ENCODE assay signal across 22 cellular contexts in the genomic region with DNA sequence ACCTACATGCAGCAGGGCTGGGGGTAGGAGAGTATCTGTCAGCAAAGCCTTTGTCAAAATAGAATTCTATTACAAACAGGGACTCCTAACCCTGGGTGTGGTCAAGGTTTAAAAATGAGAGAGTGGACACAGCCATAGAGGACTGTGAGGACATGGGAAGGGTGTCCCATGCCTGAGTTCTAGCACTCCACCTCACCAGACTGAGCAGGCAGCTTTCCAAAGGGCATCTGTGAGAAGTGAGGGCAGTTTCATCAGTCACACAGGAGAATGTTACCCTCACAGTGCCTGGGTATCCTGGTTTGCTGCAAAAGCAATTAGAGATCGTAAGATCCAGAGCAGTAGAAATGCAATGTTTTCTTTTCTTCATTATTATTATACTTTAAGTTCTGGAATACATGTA.
DNase-seq lines count a peak whose midpoint lies in the region; TF ChIP-seq lines count a peak whose summit lies in the region.
"Had no signal": no experiment of that assay in that cellular context is flagged by ENCODE, and none has a peak within 500 bp of the region (broad histone marks: within the 10 kb centered on the region; RNA-seq: fewer than 3 reads in every experiment).

No MANE protein-coding gene starts in this region.

- in situ Hi-C loops in GM23248 (cut with MboI) = no loop called here

- H3K36me3 ChIP-seq in GM23248 (ENCODE audit: low read depth) = no peaks in the 10 kb centered on the region
- no peaks in the 10 kb centered on the region for H3K36me3 ChIP-seq in KMS-11 (ENCODE audit: insufficient read depth)
- H3K36me3 ChIP-seq in thyroid gland = no peaks in the 10 kb centered on the region
- no peaks in the 10 kb centered on the region for H3K36me3 ChIP-seq in WERI-Rb-1
- H3K36me3 ChIP-seq: BE2C, BLaER1 had no signal

- H3K4me3 ChIP-seq in GM23248 (no peak overlapping the region), KMS-11 (IDR thresholded peaks at IDR 0.05; ENCODE audit: insufficient read depth, low read depth, low read length) (no peak overlapping the region), thyroid gland (replicated peaks in 1 of 3) (no peak overlapping the region), WERI-Rb-1 (ENCODE audit: low read depth, low read length) (no peak overlapping the region)
- H3K4me3 ChIP-seq: BLaER1, GM12878 had no signal

- H3K9me3 ChIP-seq in GM23248 (ENCODE audit: low read depth) (no peaks in the 10 kb centered on the region), thyroid gland (no peaks in the 10 kb centered on the region), WERI-Rb-1 (ENCODE audit: severe bottlenecking) (no peaks in the 10 kb centered on the region)
- H3K9me3 ChIP-seq: BE2C, BLaER1 had no signal

- no peak overlapping the region for H2AFZ ChIP-seq in GM23248
- no peak overlapping the region for H2AFZ ChIP-seq in KMS-11 (ENCODE audit: low read depth)

- H3K4me2 ChIP-seq in GM23248 (ENCODE audit: unreplicated experiment) (peak overlapping the region; percentile 66), KMS-11 (peak overlapping the region; percentile 33; the same call in 1 of the 2 replicates)
- H3K4me2 ChIP-seq: BLaER1 had no signal

- no peak for TF ChIP-seq POLR2A in thyroid gland (IDR thresholded peaks at IDR 0.05)

- H4K20me1 ChIP-seq in GM23248 (ENCODE audit: insufficient read depth) (no peaks in the 10 kb centered on the region), KMS-11 (ENCODE audit: insufficient read depth) (no peaks in the 10 kb centered on the region)
- H4K20me1 ChIP-seq: BLaER1 had no signal

- no peak for DNase-seq in GM23248
- peak; percentile 67 to 76 for DNase-seq in thyroid gland
- DNase-seq in head of caudate nucleus = no peak
- no peak for DNase-seq in NCI-H524 treated with DMSO at 0.1 percent for 48 hours (lab: John Stamatoyannopoulos, UW)
- no peak for DNase-seq in WERI-Rb-1
- DNase-seq: ACHN; BE2C; C1 segment of cervical spinal cord; CD4-positive, alpha-beta memory T cell; CD4-positive, CD25-positive, alpha-beta regulatory T cell; CD8-positive, alpha-beta memory T cell; COR-L47; DMS 273 treated with DMSO at 0.1 percent for 48 hours; DMS153; DMS53; DMS79; DND-41; GDM1 had no signal

- 100% methylated on average over 1 of the region's 1 CpG for WGBS in GM23248 (ENCODE audit: low coverage in 1 of 2, low lambda C conversion rate in 2 of 2, missing lambda C conversion rate in 2 of 2), 2 experiments
- WGBS in thyroid gland, 2 donors = 33 to 48% methylated on average over 1 of the region's 1 CpG

- no peaks in the 10 kb centered on the region for H3K9me2 ChIP-seq in GM23248 (ENCODE audit: insufficient read depth)

- intact Hi-C loops in thyroid gland (cut with DNase I) = no loop called here
- intact Hi-C loops in head of caudate nucleus (cut with DNase I) = no loop called here

- no peaks in the 10 kb centered on the region for H3K79me2 ChIP-seq in GM23248 (ENCODE audit: insufficient read depth)
- H3K79me2 ChIP-seq in KMS-11 (ENCODE audit: insufficient read depth, low read depth) = no peaks in the 10 kb centered on the region

- H3K9ac ChIP-seq in GM23248 (no peak overlapping the region), KMS-11 (no peak overlapping the region)
- H3K9ac ChIP-seq: BLaER1 had no signal

- TF ChIP-seq CTCF in KMS-11 (conservative IDR thresholded peaks at IDR 0.05; ENCODE audit: low read depth, low read length) = no peak
- no peak for TF ChIP-seq CTCF in thyroid gland (IDR thresholded peaks at IDR 0.05)
- TF ChIP-seq CTCF in WERI-Rb-1 (IDR thresholded peaks at IDR 0.05; ENCODE audit: low read depth, low read length) = no peak

- H3K27me3 ChIP-seq in GM23248 (replicated peaks; ENCODE audit: insufficient read depth) (no peaks in the 10 kb centered on the region), KMS-11 (ENCODE audit: insufficient read depth, low read depth) (no peaks in the 10 kb centered on the region), thyroid gland (no peaks in the 10 kb centered on the region), WERI-Rb-1 (ENCODE audit: insufficient read depth, low read depth, severe bottlenecking) (no peaks in the 10 kb centered on the region)
- H3K27me3 ChIP-seq: BE2C, BLaER1 had no signal

- H3F3A ChIP-seq in GM23248 (ENCODE audit: insufficient read depth) = peaks cover 39% of the 10 kb centered on the region

- H3K4me1 ChIP-seq in GM23248 (ENCODE audit: insufficient read depth) = peaks cover 61% of the 10 kb centered on the region
- H3K4me1 ChIP-seq in KMS-11 (ENCODE audit: low read depth, poor library complexity, severe bottlenecking) = peaks cover 14% of the 10 kb centered on the region
- peaks cover 11 to 24% of the 10 kb centered on the region in 2 donors for H3K4me1 ChIP-seq in thyroid gland
- H3K4me1 ChIP-seq: BE2C had no signal

- H3K27ac ChIP-seq in GM23248 (no peak overlapping the region), KMS-11 (peak overlapping the region; percentile 11; the same call in 1 of the 2 replicates), thyroid gland (peak overlapping the region in 1 of 3 donors; percentile 15), WERI-Rb-1 (no peak overlapping the region)
- H3K27ac ChIP-seq: 22Rv1, BLaER1 had no signal

Comparison
In these comparisons a context has a peak if more than half of its experiments do, and no peak if none do; other contexts are left out.
1. DNase-seq: peak in thyroid gland (2 of 2); none in GM23248 (single experiment), head of caudate nucleus (0 of 42), NCI-H524 treated with DMSO at 0.1 percent for 48 hours (single experiment) and WERI-Rb-1 (single experiment).